10 cellular contexts compared by ENCODE assay signal in the genomic region with DNA sequence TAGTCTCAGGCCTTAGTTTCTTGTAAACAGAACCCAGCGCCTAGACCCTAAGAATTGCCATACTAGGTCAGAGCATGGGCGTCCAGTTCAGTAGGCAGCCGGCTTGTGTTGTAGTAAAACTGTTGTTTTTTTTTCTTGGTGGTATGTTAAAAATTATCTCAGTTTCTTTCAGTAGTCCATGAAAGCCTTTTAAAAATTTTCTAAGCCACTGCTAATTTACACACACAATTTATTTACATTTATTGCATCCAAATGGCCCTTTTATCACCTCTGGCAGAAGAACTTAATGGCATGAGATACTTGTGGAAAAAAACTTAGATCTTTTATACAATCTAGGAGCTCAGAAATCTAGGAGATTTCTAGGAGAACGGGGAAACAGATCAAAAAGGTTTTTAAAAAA. TPM values are rescaled to one million over a fixed set of nuclear protein-coding genes. Genes with fewer than 3 reads are reported as not detected.
DNase-seq lines count a peak whose midpoint lies in the region; ATAC-seq, FAIRE-seq and TF ChIP-seq lines count a peak whose summit lies in the region.
"Had no signal": no experiment of that assay in that cellular context is flagged by ENCODE, and none has a peak within 500 bp of the region (broad histone marks: within the 10 kb centered on the region; RNA-seq: fewer than 3 reads in every experiment).

No MANE protein-coding gene starts in this region.

- H3K9ac ChIP-seq in HepG2 (ENCODE audit: insufficient read depth, low read depth, low read length) = no peak overlapping the region

- no peaks in the 10 kb centered on the region for H3K79me2 ChIP-seq in HepG2 (ENCODE audit: insufficient read depth, low read length)

- TF ChIP-seq POLR2A in HepG2 (IDR thresholded peaks at IDR 0.05; ENCODE audit: insufficient read depth in 1 of 2, low read depth in 2 of 2, low read length in 2 of 2) = no peak

- H3K9me3 Mint-ChIP-seq in activated CD8-positive, alpha-beta memory T cell treated with anti-CD3 and anti-CD28 coated beads, Interleukin-2, amount 10 ng/mL, durations not matched to agents 7 days and 5 days (ENCODE audit: low read depth) = no peaks in the 10 kb centered on the region

- peaks cover 9% of the 10 kb centered on the region for H3K4me1 Mint-ChIP-seq in activated CD8-positive, alpha-beta memory T cell treated with anti-CD3 and anti-CD28 coated beads, Interleukin-2, amount 10 ng/mL, durations not matched to agents 7 days and 5 days

- no peaks in the 10 kb centered on the region for H3K36me3 ChIP-seq in HepG2 (replicated peaks in 1 of 2; ENCODE audit: control insufficient read depth in 1 of 2, insufficient read depth in 2 of 2, low read length in 2 of 2)
- no peaks in the 10 kb centered on the region for H3K36me3 ChIP-seq in thymus (ENCODE audit: control insufficient read depth, insufficient read depth)

- H3K4me3 ChIP-seq in astrocyte of the spinal cord (ENCODE audit: low read depth, low read length) (peak overlapping the region; percentile 65), HepG2 (replicated peaks in 1 of 3; ENCODE audit: insufficient read depth in 1 of 3, low read depth in 2 of 3, low read length in 3 of 3) (peak overlapping the region in 1 of 3 experiments; percentile 65; a peak in 2 of 6 replicates), thymus (ENCODE audit: low read length) (peak overlapping the region; percentile 65)

- POLR2A ChIA-PET in HepG2 (lab: Yijun Ruan, JAX) = no interaction called here

- FAIRE-seq in HepG2 (lab: Jason Lieb, UNC) = no peak

- H3K9me3 ChIP-seq in HepG2 (ENCODE audit: low read length) (no peaks in the 10 kb centered on the region), thymus (ENCODE audit: control insufficient read depth) (no peaks in the 10 kb centered on the region)

- WGBS in HepG2 (ENCODE audit: low lambda C conversion rate) = 41% methylated on average over 4 of the region's 4 CpGs
- WGBS in thymus = 96% methylated on average over 4 of the region's 4 CpGs

- H2AFZ ChIP-seq in HepG2 (ENCODE audit: low read length) = peak overlapping the region; percentile 6

- H3K36me3 Mint-ChIP-seq in activated CD8-positive, alpha-beta memory T cell treated with anti-CD3 and anti-CD28 coated beads, Interleukin-2, amount 10 ng/mL, durations not matched to agents 7 days and 5 days = no peaks in the 10 kb centered on the region

- TF ChIP-seq EP300 in HepG2 (IDR thresholded peaks at IDR 0.05; ENCODE audit: low read depth in 2 of 2, low read length in 2 of 2) (no peak), HepG2 (CRISPR knock-in tag; IDR thresholded peaks at IDR 0.05; ENCODE audit: borderline replicate concordance) (no peak)

- no peak for TF ChIP-seq CTCF in astrocyte of the spinal cord (IDR thresholded peaks at IDR 0.05; ENCODE audit: low read depth, low read length)
- TF ChIP-seq CTCF in HepG2 (CRISPR knock-in tag; IDR thresholded peaks at IDR 0.05) = no peak

- H3K27ac Mint-ChIP-seq in activated CD8-positive, alpha-beta memory T cell treated with anti-CD3 and anti-CD28 coated beads, Interleukin-2, amount 10 ng/mL, durations not matched to agents 7 days and 5 days = no peak overlapping the region

- intact Hi-C loops in HepG2 (cut with micrococcal nuclease; ENCODE audit: unreplicated experiment) = no loop called here

- peaks cover 0 to 26% of the 10 kb centered on the region in 2 experiments; a peak in 2 of 5 replicates for H3K27me3 ChIP-seq in HepG2 (ENCODE audit: control insufficient read depth in 1 of 2, insufficient read depth in 2 of 2, low read length in 2 of 2)
- peaks cover 26% of the 10 kb centered on the region for H3K27me3 ChIP-seq in thymus (ENCODE audit: control insufficient read depth, insufficient read depth)

- no peak overlapping the region for H3K27ac ChIP-seq in HepG2 (ENCODE audit: extremely low read length, insufficient read depth, low read length)
- no peak overlapping the region for H3K27ac ChIP-seq in thymus (ENCODE audit: low read depth)
- no peak overlapping the region for H3K27ac ChIP-seq in substantia nigra (ENCODE audit: low read depth, low read length, poor library complexity, severe bottlenecking)

- no peaks in the 10 kb centered on the region for H4K20me1 ChIP-seq in HepG2 (ENCODE audit: insufficient read depth, low read length)

- no peak for DNase-seq in activated CD8-positive, alpha-beta memory T cell treated with anti-CD3 and anti-CD28 coated beads, Interleukin-2, amount 10 ng/mL, durations not matched to agents 7 days and 5 days
- DNase-seq in activated CD8-positive, alpha-beta memory T cell treated with anti-CD3 and anti-CD28 coated beads, Interleukin-2, amount 50 U/mL, for 48 hours = no peak
- peak; percentile 26 for DNase-seq in astrocyte of the spinal cord (ENCODE audit: low read depth, low spot score)
- no peak for DNase-seq in HepG2 (ENCODE audit: low spot score)
- no peak for DNase-seq in substantia nigra (lab: John Stamatoyannopoulos, UW)
- no peak for DNase-seq in retina
- no peak for DNase-seq in NCI-H2196 treated with DMSO at 0.1 percent for 48 hours (lab: John Stamatoyannopoulos, UW; ENCODE audit: unreplicated experiment)
- DNase-seq: hippocampal formation, SHP77 treated with DMSO at 0.1 percent for 48 hours had no signal

- peak overlapping the region; percentile 64 for H3K4me3 Mint-ChIP-seq in activated CD8-positive, alpha-beta memory T cell treated with anti-CD3 and anti-CD28 coated beads, Interleukin-2, amount 10 ng/mL, durations not matched to agents 7 days and 5 days

- no TSS peak for BruUV-seq in HepG2 (replicated peaks; lab: Mats Ljungman, UMichigan)

- CTCF ChIA-PET in activated CD8-positive, alpha-beta memory T cell treated with anti-CD3 and anti-CD28 coated beads, Interleukin-2, amount 10 ng/mL, durations not matched to agents 7 days and 5 days (lab: Charles Lee) = interaction anchor here (1.2 kb wide), 1 partner anchor 1366 kb away, joined by 3 read pairs; no protein-coding TSS in a partner anchor
- CTCF ChIA-PET in HepG2 (lab: Yijun Ruan, JAX; ENCODE audit: low intra/inter-chr PET ratio, low total read pairs) = no interaction called here

- H3K4me1 ChIP-seq in HepG2 (ENCODE audit: insufficient read depth, low read length) (peaks cover 10% of the 10 kb centered on the region), thymus (ENCODE audit: control insufficient read depth, insufficient read depth, low read length) (no peaks in the 10 kb centered on the region)

- in situ Hi-C loops in astrocyte of the spinal cord (cut with HindIII; ENCODE audit: low sequenced_read_pairs) (no loop called here), HepG2 (cut with HindIII; ENCODE audit: extremely low pct_ligation_motif_present, low pct_unique_long_range_greater_than_20kb) (no loop called here)

- H3K27me3 Mint-ChIP-seq in activated CD8-positive, alpha-beta memory T cell treated with anti-CD3 and anti-CD28 coated beads, Interleukin-2, amount 10 ng/mL, durations not matched to agents 7 days and 5 days = peaks cover 41% of the 10 kb centered on the region

- peak overlapping the region; percentile 88 for H3K4me2 ChIP-seq in HepG2 (ENCODE audit: low read depth, low read length)

- no peak for ATAC-seq in activated CD8-positive, alpha-beta memory T cell treated with anti-CD3 and anti-CD28 coated beads, Interleukin-2, amount 10 ng/mL, durations not matched to agents 7 days and 5 days
- ATAC-seq in HepG2 = no peak

- no peak for TF ChIP-seq RAD21 in HepG2 (CRISPR knock-in tag; IDR thresholded peaks at IDR 0.05)

TF ChIP-seq in HepG2, 621 proteins besides CTCF, POLR2A, EP300 and RAD21:
- TF ChIP-seq CBX2 (IDR thresholded peaks at IDR 0.05; ENCODE audit: low read depth, low read length) = peak; percentile 92
- TF ChIP-seq CBX2 (CRISPR knock-in tag; IDR thresholded peaks at IDR 0.05; ENCODE audit: low read depth) = no peak
- TF ChIP-seq ZNF431 (CRISPR knock-in tag; IDR thresholded peaks at IDR 0.05; ENCODE audit: borderline replicate concordance, low read depth) = no peak
- TF ChIP-seq POGZ (CRISPR knock-in tag; IDR thresholded peaks at IDR 0.05) = no peak
- TF ChIP-seq ZNF335 (CRISPR knock-in tag; IDR thresholded peaks at IDR 0.05) = no peak
- no peak for TF ChIP-seq ZMYM4 (CRISPR knock-in tag; IDR thresholded peaks at IDR 0.05)
- no peak for TF ChIP-seq PPARG (CRISPR knock-in tag; conservative IDR thresholded peaks at IDR 0.05)
- no peak for TF ChIP-seq ZNF75D (CRISPR knock-in tag; IDR thresholded peaks at IDR 0.05; ENCODE audit: borderline replicate concordance)
- no peak for TF ChIP-seq ZNF44 (CRISPR knock-in tag; IDR thresholded peaks at IDR 0.05)

RNA-seq across cellular contexts. Expression of a gene that starts 1.3 kb away (rescaled TPM):
- under 1 TPM in 1 of 2 experiments, not detected in 1; 0.07 TPM for total RNA-seq in activated CD8-positive, alpha-beta memory T cell treated with anti-CD3 and anti-CD28 coated beads, Interleukin-2, amount 10 ng/mL, durations not matched to agents 7 days and 5 days
- 0.07 and 0.18 TPM in 2 replicates for total RNA-seq in HepG2 (2016; rRNA removed; fragmentation: Illumina TruSeq; extraction: Trizol)
- total RNA-seq in HepG2 (2016; cell fraction: cytosol; rRNA removed; fragmentation: Illumina TruSeq; extraction: Trizol; ENCODE audit: low read depth) = 0.53 TPM in 1 of 2 replicates, not detected in the other
- 0.15 TPM in 2 replicates for total RNA-seq in HepG2 (2016; cell fraction: insoluble cytoplasmic fraction; rRNA removed; fragmentation: Illumina TruSeq; extraction: Trizol)
- total RNA-seq in HepG2 (2016; cell fraction: membrane; rRNA removed; fragmentation: Illumina TruSeq; extraction: Trizol) = 0.06 and 0.07 TPM in 2 replicates
- 0.22 and 0.25 TPM in 2 replicates for total RNA-seq in HepG2 (2016; cell fraction: nucleus; rRNA removed; fragmentation: Illumina TruSeq; extraction: Trizol)
- polyA plus RNA-seq in HepG2 (2011; rRNA removed) = 0.08 and 0.12 TPM in 2 replicates
- polyA plus RNA-seq in HepG2 (2011; cell fraction: cytosol; rRNA removed) = 0.03 and 0.08 TPM in 2 replicates
- 0.03 and 0.08 TPM in 2 replicates for polyA plus RNA-seq in HepG2 (2011; cell fraction: nucleus; rRNA removed)
- 0.07 and 0.17 TPM in 2 replicates for polyA plus RNA-seq in HepG2 (2012)
- polyA plus RNA-seq in HepG2 (2016; cell fraction: cytosol; fragmentation: Illumina TruSeq; extraction: Trizol; ENCODE audit: low read depth) = not detected in 2 replicates
- 0.08 and 0.10 TPM in 2 replicates for polyA plus RNA-seq in HepG2 (2016; cell fraction: insoluble cytoplasmic fraction; fragmentation: Illumina TruSeq; extraction: Trizol; ENCODE audit: low read depth)
- polyA plus RNA-seq in HepG2 (2016; cell fraction: membrane; fragmentation: Illumina TruSeq; extraction: Trizol; ENCODE audit: low read depth) = not detected in 2 replicates
- polyA plus RNA-seq in HepG2 (2016; cell fraction: nucleus; fragmentation: Illumina TruSeq; extraction: Trizol; ENCODE audit: insufficient read depth, low read depth) = not detected in 2 replicates
- polyA minus RNA-seq in HepG2 (2011; rRNA and poly(A)+ RNA removed; ENCODE audit: low replicate concordance) = 0.36 and 2.1 TPM in 2 replicates
- polyA minus RNA-seq in HepG2 (2011; cell fraction: cytosol; rRNA and poly(A)+ RNA removed) = 0.18 and 0.20 TPM in 2 replicates
- polyA minus RNA-seq in HepG2 (2011; cell fraction: nucleus; rRNA and poly(A)+ RNA removed) = 0.75 and 0.77 TPM in 2 replicates
- polyA plus RNA-seq in thymus = 1.1 TPM
